Comparison of ENCODE assay signal across 1 cellular context in genomic region chr22:30312053-30312452, GRCh38.
A peak's percentile ranks its signal among the peaks of the same experiment; 100 is the strongest.
TF ChIP-seq lines count a peak whose summit lies in the region.

No MANE protein-coding gene starts in this region.

TF ChIP-seq in SK-N-SH, 30 proteins besides CTCF, POLR2A, EP300 and RAD21 (continued from another document):
- peak; percentile 25; the same call in 1 of the 2 replicates for TF ChIP-seq REST (IDR thresholded peaks at IDR 0.05; ENCODE audit: low read depth, low read length)
- TF ChIP-seq JUND (IDR thresholded peaks at IDR 0.05) = peak; percentile 77
- TF ChIP-seq YY1 (IDR thresholded peaks at IDR 0.05; ENCODE audit: low read depth) = no peak
- TF ChIP-seq POLR2AphosphoS5 (IDR thresholded peaks at IDR 0.05; ENCODE audit: low read depth, low read length) = no peak
- TF ChIP-seq USF1 (IDR thresholded peaks at IDR 0.05; ENCODE audit: borderline replicate concordance, low read depth) = no peak
- no peak for TF ChIP-seq MXI1 (IDR thresholded peaks at IDR 0.05; ENCODE audit: low read depth, low read length)
- no peak for TF ChIP-seq GATA2 (CRISPR knock-in tag; IDR thresholded peaks at IDR 0.05)
- TF ChIP-seq ZBTB33 (IDR thresholded peaks at IDR 0.05; ENCODE audit: borderline replicate concordance, low read depth) = no peak
- no peak for TF ChIP-seq GABPA (IDR thresholded peaks at IDR 0.05; ENCODE audit: low read depth)
